In the genomic region with DNA sequence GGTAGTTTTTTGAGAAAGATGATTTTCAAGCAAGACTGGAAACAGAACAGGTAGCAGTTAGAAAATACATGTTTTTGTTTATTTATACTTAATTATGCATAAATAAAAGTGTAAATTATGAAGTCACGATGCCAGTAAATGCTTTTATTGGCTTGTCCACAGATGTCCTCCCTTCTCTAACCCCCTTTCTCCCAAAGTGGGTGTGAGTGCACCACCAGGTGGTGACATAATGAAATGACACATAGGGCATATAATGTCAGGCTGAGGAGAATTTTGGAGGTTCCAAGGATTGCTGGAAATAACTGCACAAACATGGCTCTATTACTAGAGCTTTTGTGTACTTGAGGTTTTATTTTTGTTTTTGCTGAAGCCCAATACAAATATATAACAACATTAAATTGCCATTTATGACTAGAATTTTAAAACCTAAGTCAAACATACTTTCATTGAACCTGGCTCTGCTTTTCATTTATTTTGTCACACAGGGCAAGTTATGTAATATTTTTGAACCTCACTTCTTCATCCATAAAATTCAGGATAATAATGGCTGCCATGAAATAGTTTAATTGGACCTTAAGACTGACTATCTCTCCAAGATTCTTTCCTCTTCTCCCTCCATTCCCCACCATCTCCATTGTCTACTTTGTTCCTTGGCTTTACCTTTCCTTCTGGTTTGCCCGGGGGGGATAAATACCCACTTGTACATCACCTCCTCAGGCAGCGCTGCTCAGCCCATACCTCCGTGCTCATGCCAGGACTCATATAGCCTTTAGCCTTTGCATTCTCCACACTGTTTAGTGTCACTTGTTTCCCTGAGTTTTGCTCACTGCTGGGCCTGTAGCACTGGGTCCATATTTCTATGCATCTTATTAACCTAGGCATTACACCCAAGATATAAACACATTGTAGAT, we compare ENCODE assay signal across 8 cellular contexts.
A peak's percentile ranks its signal among the peaks of the same experiment; 100 is the strongest.
DNase-seq lines count a peak whose midpoint lies in the region; ATAC-seq lines count a peak whose summit lies in the region.

No MANE protein-coding gene starts in this region.

- H3K27ac Mint-ChIP-seq in activated CD4-positive, alpha-beta T cell treated with anti-CD3 and anti-CD28 coated beads for 36 hours, result no peak overlapping the region
- no peak overlapping the region for H3K27ac Mint-ChIP-seq in activated naive CD8-positive, alpha-beta T cell treated with anti-CD3 and anti-CD28 coated beads for 36 hours
- no peak overlapping the region for H3K27ac Mint-ChIP-seq in T-helper 2 cell treated with Interferon-gamma antibody and Interleukin-4, amounts not matched to agents 5 μg/mL and 100 μg/mL, for 36 hours

- POLR2A ChIA-PET in activated CD4-positive, alpha-beta T cell treated with anti-CD3 and anti-CD28 coated beads for 36 hours (lab: Charles Lee), result no interaction called here

- H3K36me3 Mint-ChIP-seq in activated CD4-positive, alpha-beta T cell treated with anti-CD3 and anti-CD28 coated beads for 36 hours (ENCODE audit: low read depth), result no peaks in the 10 kb centered on the region
- no peaks in the 10 kb centered on the region for H3K36me3 Mint-ChIP-seq in activated naive CD8-positive, alpha-beta T cell treated with anti-CD3 and anti-CD28 coated beads for 36 hours
- H3K36me3 Mint-ChIP-seq in T-helper 2 cell treated with Interferon-gamma antibody and Interleukin-4, amounts not matched to agents 5 μg/mL and 100 μg/mL, for 36 hours (ENCODE audit: low read depth), result no peaks in the 10 kb centered on the region

- no peaks in the 10 kb centered on the region for H3K9me3 Mint-ChIP-seq in activated CD4-positive, alpha-beta T cell treated with anti-CD3 and anti-CD28 coated beads for 36 hours (ENCODE audit: low read depth)
- no peaks in the 10 kb centered on the region for H3K9me3 Mint-ChIP-seq in activated naive CD8-positive, alpha-beta T cell treated with anti-CD3 and anti-CD28 coated beads for 36 hours
- no peaks in the 10 kb centered on the region for H3K9me3 Mint-ChIP-seq in T-helper 2 cell treated with Interferon-gamma antibody and Interleukin-4, amounts not matched to agents 5 μg/mL and 100 μg/mL, for 36 hours

- peak; percentile 31 for DNase-seq in activated CD4-positive, alpha-beta T cell treated with anti-CD3 and anti-CD28 coated beads for 36 hours
- DNase-seq in activated CD4-positive, alpha-beta T cell treated with anti-CD3 and anti-CD28 coated beads for 4 hours, result no peak
- peak; percentile 63 for DNase-seq in NAMALWA (ENCODE audit: low spot score)
- DNase-seq in activated naive CD8-positive, alpha-beta T cell treated with anti-CD3 and anti-CD28 coated beads for 36 hours, result peak; percentile 22
- peak; percentile 64 for DNase-seq in left kidney (ENCODE audit: low read depth, low spot score)
- no peak for DNase-seq in NCI-H1930 (lab: John Stamatoyannopoulos, UW)
- no peak for DNase-seq in T-helper 2 cell treated with Interferon-gamma antibody and Interleukin-4, amounts not matched to agents 5 μg/mL and 100 μg/mL, for 36 hours (ENCODE audit: low spot score)

- H3K4me3 Mint-ChIP-seq in activated CD4-positive, alpha-beta T cell treated with anti-CD3 and anti-CD28 coated beads for 36 hours, result no peak overlapping the region
- no peak overlapping the region for H3K4me3 Mint-ChIP-seq in activated naive CD8-positive, alpha-beta T cell treated with anti-CD3 and anti-CD28 coated beads for 36 hours
- no peak overlapping the region for H3K4me3 Mint-ChIP-seq in T-helper 2 cell treated with Interferon-gamma antibody and Interleukin-4, amounts not matched to agents 5 μg/mL and 100 μg/mL, for 36 hours

- CTCF ChIA-PET in activated CD4-positive, alpha-beta T cell treated with anti-CD3 and anti-CD28 coated beads for 36 hours (lab: Charles Lee), result interaction anchor here (0.8 to 1.0 kb wide), 2 partner anchors 13 to 561 kb away, joined by 3 to 4 read pairs; no protein-coding TSS in a partner anchor

- intact Hi-C loops in activated CD4-positive, alpha-beta T cell treated with anti-CD3 and anti-CD28 coated beads for 36 hours (cut with DNase I, micrococcal nuclease), result loop anchor here in 1 of 2 experiments (2.0 kb wide), 2 partner anchors 74 to 334 kb away; no protein-coding TSS in a partner anchor

- no peak for ATAC-seq in activated CD4-positive, alpha-beta T cell treated with anti-CD3 and anti-CD28 coated beads for 36 hours
- peak; percentile 82 for ATAC-seq in GM21576 (IDR thresholded peaks at IDR 0.05; ENCODE audit: unreplicated experiment)

- H3K4me1 Mint-ChIP-seq in activated CD4-positive, alpha-beta T cell treated with anti-CD3 and anti-CD28 coated beads for 36 hours, result no peaks in the 10 kb centered on the region
- H3K4me1 Mint-ChIP-seq in activated naive CD8-positive, alpha-beta T cell treated with anti-CD3 and anti-CD28 coated beads for 36 hours, result no peaks in the 10 kb centered on the region
- H3K4me1 Mint-ChIP-seq in T-helper 2 cell treated with Interferon-gamma antibody and Interleukin-4, amounts not matched to agents 5 μg/mL and 100 μg/mL, for 36 hours (ENCODE audit: low read depth), result no peaks in the 10 kb centered on the region

- peaks cover 3% of the 10 kb centered on the region for H3K27me3 Mint-ChIP-seq in activated CD4-positive, alpha-beta T cell treated with anti-CD3 and anti-CD28 coated beads for 36 hours
- H3K27me3 Mint-ChIP-seq in activated naive CD8-positive, alpha-beta T cell treated with anti-CD3 and anti-CD28 coated beads for 36 hours, result peaks cover 10% of the 10 kb centered on the region
- H3K27me3 Mint-ChIP-seq in T-helper 2 cell treated with Interferon-gamma antibody and Interleukin-4, amounts not matched to agents 5 μg/mL and 100 μg/mL, for 36 hours (ENCODE audit: low read depth), result peaks cover 3% of the 10 kb centered on the region

Comparison
In these comparisons a context has a peak if more than half of its experiments do, and no peak if none do; other contexts are left out.
1. DNase-seq: peak in activated CD4-positive, alpha-beta T cell treated with anti-CD3 and anti-CD28 coated beads for 36 hours (single experiment), NAMALWA (single experiment), activated naive CD8-positive, alpha-beta T cell treated with anti-CD3 and anti-CD28 coated beads for 36 hours (single experiment) and left kidney (single experiment); none in activated CD4-positive, alpha-beta T cell treated with anti-CD3 and anti-CD28 coated beads for 4 hours (0 of 2), NCI-H1930 (0 of 2) and T-helper 2 cell treated with Interferon-gamma antibody and Interleukin-4, amounts not matched to agents 5 μg/mL and 100 μg/mL, for 36 hours (single experiment).